In genomic region chr3:169171739-169172138, GRCh38 we compare ENCODE assay signal across 14 cellular contexts.
"Had no signal": no experiment of that assay in that cellular context is flagged by ENCODE, and none has a peak within 500 bp of the region (broad histone marks: within the 10 kb centered on the region; RNA-seq: fewer than 3 reads in every experiment).

No MANE protein-coding gene starts in this region.

- H3K27ac ChIP-seq: ascending aorta, heart left ventricle, psoas muscle, tibial artery, uterus had no signal

- ATAC-seq: activated naive CD8-positive, alpha-beta T cell treated with anti-CD3 and anti-CD28 coated beads, Interleukin-2, amount 50 U/mL, for 24 hours; left lobe of liver; psoas muscle had no signal

- H3K4me1 ChIP-seq: psoas muscle, tibial artery, uterus had no signal

- H3K27me3 ChIP-seq: ascending aorta, heart left ventricle, tibial artery, uterus had no signal

- H3K9me3 ChIP-seq: ascending aorta, heart left ventricle, psoas muscle, tibial artery, uterus had no signal

- DNase-seq: activated CD4-positive, alpha-beta memory T cell treated with anti-CD3 and anti-CD28 coated beads, Interleukin-2, amount 10 ng/mL, durations not matched to agents 7 days and 5 days; activated CD4-positive, alpha-beta T cell treated with anti-CD3 and anti-CD28 coated beads for 1 hour; activated CD8-positive, alpha-beta memory T cell treated with anti-CD3 and anti-CD28 coated beads, Interleukin-2, amount 50 U/mL, for 4 hours; activated naive CD4-positive, alpha-beta T cell treated with Interleukin-2 at 50 U/mL for 16 hours; activated naive CD8-positive, alpha-beta T cell treated with anti-CD3 and anti-CD28 coated beads, Interleukin-2, amount 50 U/mL, for 24 hours; cortex of kidney; heart left ventricle; mesenchymal stem cell; psoas muscle; stimulated activated CD4-positive, alpha-beta T cell treated with anti-CD3 and anti-CD28 coated beads, Interleukin-15, amount 100 ng/mL, for 24 hours; tibial artery; uterus had no signal

- H3K36me3 ChIP-seq: ascending aorta, heart left ventricle, tibial artery, uterus had no signal

- H3K4me3 ChIP-seq: ascending aorta, heart left ventricle, psoas muscle, tibial artery, uterus had no signal
